Comparison of ENCODE assay signal across 21 cellular contexts in genomic region chr5:113693621-113694130, GRCh38.
DNase-seq lines count a peak whose midpoint lies in the region; ATAC-seq and TF ChIP-seq lines count a peak whose summit lies in the region.
"Had no signal": no experiment of that assay in that cellular context is flagged by ENCODE, and none has a peak within 500 bp of the region (broad histone marks: within the 10 kb centered on the region; RNA-seq: fewer than 3 reads in every experiment).

No MANE protein-coding gene starts in this region.

- H3K27ac Mint-ChIP-seq in GM23338 (no peak overlapping the region), nephron progenitor cell (peak overlapping the region; percentile 2)
- H3K27ac Mint-ChIP-seq: activated naive CD4-positive, alpha-beta T cell treated with anti-CD3 and anti-CD28 coated beads, Interleukin-2, amount 50 U/mL, for 24 hours had no signal

- peak overlapping the region; percentile 56 for H3K4me2 ChIP-seq in GM23338

- peaks cover 45% of the 10 kb centered on the region for H3K4me1 Mint-ChIP-seq in GM23338
- peaks cover 36% of the 10 kb centered on the region for H3K4me1 Mint-ChIP-seq in nephron progenitor cell
- H3K4me1 Mint-ChIP-seq: activated naive CD4-positive, alpha-beta T cell treated with anti-CD3 and anti-CD28 coated beads, Interleukin-2, amount 50 U/mL, for 24 hours had no signal

- peak overlapping the region; percentile 38; the same call in 1 of the 2 replicates for H3K4me3 ChIP-seq in GM23338
- no peak overlapping the region for H3K4me3 ChIP-seq in fibroblast of villous mesenchyme (ENCODE audit: low read depth, low read length)
- H3K4me3 ChIP-seq: right lobe of liver, upper lobe of right lung had no signal

- H3K9me2 ChIP-seq in GM23338 (ENCODE audit: insufficient read depth): peaks cover 11% of the 10 kb centered on the region; the same call in 1 of the 2 replicates

- H3F3A ChIP-seq in GM23338 (replicated peaks; ENCODE audit: low read depth): no peaks in the 10 kb centered on the region

- ATAC-seq in GM23338: no peak
- no peak for ATAC-seq in HG02678 (IDR thresholded peaks at IDR 0.05; ENCODE audit: unreplicated experiment)
- ATAC-seq in GM18861 (IDR thresholded peaks at IDR 0.05; ENCODE audit: unreplicated experiment): no peak
- ATAC-seq: PC-3, upper lobe of right lung had no signal

- H2AFZ ChIP-seq in GM23338: peak overlapping the region; percentile 35

- H3K36me3 ChIP-seq in GM23338 (ENCODE audit: insufficient read depth): no peaks in the 10 kb centered on the region
- H3K36me3 ChIP-seq: right lobe of liver, upper lobe of right lung had no signal

- H3K36me3 Mint-ChIP-seq in GM23338 (ENCODE audit: low read depth): 0 out of 3 replicates have a peak, but pooled peaks cover 2% of the 10 kb centered on the region
- no peaks in the 10 kb centered on the region for H3K36me3 Mint-ChIP-seq in nephron progenitor cell (ENCODE audit: low read depth)

- no peak for TF ChIP-seq CTCF in GM23338 (conservative IDR thresholded peaks at IDR 0.05; ENCODE audit: low read depth in 2 of 2)
- TF ChIP-seq CTCF in fibroblast of villous mesenchyme (IDR thresholded peaks at IDR 0.05; ENCODE audit: insufficient read depth, low read depth, low read length): no peak
- no peak for TF ChIP-seq CTCF in nephron progenitor cell (IDR thresholded peaks at IDR 0.05)

- H4K20me1 ChIP-seq in GM23338 (replicated peaks; ENCODE audit: insufficient read depth): no peaks in the 10 kb centered on the region

- H3K27me3 ChIP-seq in GM23338 (ENCODE audit: insufficient read depth): no peaks in the 10 kb centered on the region
- H3K27me3 ChIP-seq: right lobe of liver had no signal

- H3K9me3 Mint-ChIP-seq in GM23338 (peaks cover 5% of the 10 kb centered on the region; the same call in 1 of the 3 replicates), nephron progenitor cell (peaks cover 6% of the 10 kb centered on the region)
- H3K9me3 Mint-ChIP-seq: activated naive CD4-positive, alpha-beta T cell treated with anti-CD3 and anti-CD28 coated beads, Interleukin-2, amount 50 U/mL, for 24 hours had no signal

- H3K4me3 Mint-ChIP-seq in GM23338: peak overlapping the region; percentile 62
- peak overlapping the region; percentile 24 for H3K4me3 Mint-ChIP-seq in nephron progenitor cell
- H3K4me3 Mint-ChIP-seq: activated naive CD4-positive, alpha-beta T cell treated with anti-CD3 and anti-CD28 coated beads, Interleukin-2, amount 50 U/mL, for 24 hours had no signal

- peaks cover 23% of the 10 kb centered on the region for H3K4me1 ChIP-seq in GM23338 (ENCODE audit: insufficient read depth)
- H3K4me1 ChIP-seq: right lobe of liver, upper lobe of right lung had no signal

- H3K27ac ChIP-seq in GM23338 (ENCODE audit: low read depth): no peak overlapping the region
- H3K27ac ChIP-seq: right lobe of liver, upper lobe of right lung had no signal

- DNase-seq in GM23338 (ENCODE audit: low spot score) (no peak), NCI-H69 (lab: John Stamatoyannopoulos, UW) (peak; percentile 59), fibroblast of villous mesenchyme (ENCODE audit: low read depth) (peak; percentile 16), nephron progenitor cell (no peak), NCI-H82 (lab: John Stamatoyannopoulos, UW) (no peak), T1000 (lab: John Stamatoyannopoulos, UW) (no peak)
- DNase-seq: activated CD4-positive, alpha-beta T cell treated with anti-CD3 and anti-CD28 coated beads for 1 hour; activated CD8-positive, alpha-beta memory T cell treated with anti-CD3 and anti-CD28 coated beads for 24 hours; activated T-cell treated with anti-CD3 and anti-CD28 coated beads, Interleukin-2, amount 50 U/mL, for 48 hours; aorta; Calu3; central memory CD4-positive, alpha-beta T cell; foreskin fibroblast; NCI-H2171 treated with DMSO at 0.1 percent for 48 hours; NCI-H526 treated with DMSO at 0.1 percent for 48 hours; PC-3; right lobe of liver; upper lobe of right lung had no signal

- H3K79me2 ChIP-seq in GM23338 (replicated peaks; ENCODE audit: insufficient read depth): no peaks in the 10 kb centered on the region

- H3K27me3 Mint-ChIP-seq in GM23338 (ENCODE audit: insufficient read depth, low read depth, poor library complexity): peaks cover 4% of the 10 kb centered on the region
- H3K27me3 Mint-ChIP-seq in nephron progenitor cell (ENCODE audit: low read depth, poor library complexity): peaks cover 8% of the 10 kb centered on the region

TF ChIP-seq in GM23338, 12 proteins besides CTCF, POLR2A, EP300 and RAD21 (continues in another document):
- TF ChIP-seq ZNF331 (CRISPR knock-in tag; IDR thresholded peaks at IDR 0.05; ENCODE audit: low read depth): no peak
- TF ChIP-seq ZNF114 (CRISPR knock-in tag; IDR thresholded peaks at IDR 0.05): no peak
- no peak for TF ChIP-seq EZH2 (IDR thresholded peaks at IDR 0.05; ENCODE audit: low read depth, unreplicated experiment)
- TF ChIP-seq REST (IDR thresholded peaks at IDR 0.05; ENCODE audit: unreplicated experiment): no peak
- no peak for TF ChIP-seq ETS1 (IDR thresholded peaks at IDR 0.05)
- no peak for TF ChIP-seq CREB1 (CRISPR knock-in tag; IDR thresholded peaks at IDR 0.05; ENCODE audit: low read depth)
- no peak for TF ChIP-seq STAT1 (IDR thresholded peaks at IDR 0.05; ENCODE audit: unreplicated experiment)
- no peak for TF ChIP-seq NANOG (IDR thresholded peaks at IDR 0.05; ENCODE audit: borderline replicate concordance)
- no peak for TF ChIP-seq POLR2AphosphoS5 (IDR thresholded peaks at IDR 0.05; ENCODE audit: low read depth)
- TF ChIP-seq EZH2phosphoT487 (IDR thresholded peaks at IDR 0.05; ENCODE audit: unreplicated experiment): no peak
- no peak for TF ChIP-seq JUNB (IDR thresholded peaks at IDR 0.05; ENCODE audit: unreplicated experiment)

Comparison
In these comparisons a context has a peak if more than half of its experiments do, and no peak if none do; other contexts are left out.
1. DNase-seq: peak in NCI-H69 (single experiment) and fibroblast of villous mesenchyme (single experiment); none in GM23338 (single experiment), nephron progenitor cell (single experiment), NCI-H82 (single experiment) and T1000 (single experiment).